ENCODE assay signal across 8 cellular contexts in the genomic region with DNA sequence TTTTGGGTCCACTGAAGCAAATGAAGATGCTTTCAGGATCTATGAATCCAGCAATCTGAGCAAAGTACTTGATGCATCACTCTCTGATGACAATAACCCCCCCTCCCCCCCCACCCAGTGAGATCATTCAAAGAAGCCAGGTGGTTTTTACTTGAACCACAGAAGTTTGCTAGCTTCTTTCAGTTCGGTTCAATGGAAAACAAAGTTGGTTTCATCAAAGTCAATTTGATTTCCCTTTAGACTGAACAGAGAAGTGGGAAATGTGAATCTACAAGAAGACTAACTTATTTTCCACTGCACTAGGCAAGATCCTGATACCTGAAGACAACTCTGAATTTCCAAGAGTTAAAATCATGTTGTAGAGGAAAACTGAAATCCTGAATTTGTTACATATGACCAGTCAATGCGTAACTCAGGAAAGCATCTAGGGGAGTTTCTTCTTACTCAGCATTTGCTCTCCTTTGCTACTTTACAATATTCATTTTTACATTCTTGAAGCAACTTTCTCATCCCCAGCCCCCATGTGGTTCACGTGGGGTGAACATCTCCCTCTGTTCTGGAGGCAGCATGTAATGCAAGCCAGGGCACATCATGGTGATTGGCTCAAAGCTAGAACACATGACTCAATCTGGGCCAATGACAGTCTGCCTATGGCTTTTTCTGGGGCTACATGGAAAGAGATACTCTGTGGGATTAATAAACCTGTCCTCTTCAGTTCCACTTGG.
DNase-seq lines count a peak whose midpoint lies in the region; ATAC-seq and TF ChIP-seq lines count a peak whose summit lies in the region.

No MANE protein-coding gene starts in this region.

- DNase-seq in SK-N-SH, result no peak
- DNase-seq in activated naive CD4-positive, alpha-beta T cell treated with anti-CD3 and anti-CD28 coated beads, Interleukin-2, amount 50 U/mL, for 16 hours, result peak; percentile 81
- DNase-seq in stimulated activated CD4-positive, alpha-beta T cell treated with anti-CD3 and anti-CD28 coated beads, Interleukin-1b, Interleukin-23, amount 100 ng/mL, for 48 hours, result peak; percentile 87
- no peak for DNase-seq in left ventricle myocardium inferior
- no peak for DNase-seq in SW480 (ENCODE audit: low spot score)
- DNase-seq in NCI-H226, result no peak

- whole genome bisulfite sequencing in SK-N-SH (ENCODE audit: low lambda C conversion rate), result 93% methylated on average over 3 of the region's 3 CpGs

- H3K4me2 ChIP-seq in SK-N-SH, result no peak overlapping the region
- H3K4me2 ChIP-seq in Loucy (ENCODE audit: low read depth, low read length, poor library complexity, severe bottlenecking), result peak overlapping the region; percentile 2

- POLR2A ChIA-PET in SK-N-SH (lab: Yijun Ruan, JAX), result no interaction called here

- TF ChIP-seq RAD21 in SK-N-SH (IDR thresholded peaks at IDR 0.05; ENCODE audit: low read length), result no peak

- H3F3A ChIP-seq in SK-N-SH (replicated peaks; ENCODE audit: insufficient read depth), result peaks cover 23% of the 10 kb centered on the region
- H3F3A ChIP-seq in Loucy (ENCODE audit: low read depth), result no peaks in the 10 kb centered on the region

- no peaks in the 10 kb centered on the region for H3K9me2 ChIP-seq in SK-N-SH
- no peaks in the 10 kb centered on the region for H3K9me2 ChIP-seq in Loucy (replicated peaks; ENCODE audit: low read depth, low read length)

- TF ChIP-seq CTCF in SK-N-SH (IDR thresholded peaks at IDR 0.05) (no peak), Loucy (conservative IDR thresholded peaks at IDR 0.05; ENCODE audit: low read length) (no peak), left ventricle myocardium inferior (IDR thresholded peaks at IDR 0.05; ENCODE audit: borderline replicate concordance) (no peak)

- H3K27me3 ChIP-seq in SK-N-SH (ENCODE audit: insufficient read depth) (no peaks in the 10 kb centered on the region), Loucy (ENCODE audit: insufficient read depth, low read length, poor library complexity, severe bottlenecking) (no peaks in the 10 kb centered on the region), left ventricle myocardium inferior (ENCODE audit: low read depth) (no peaks in the 10 kb centered on the region)

- no peak for ATAC-seq in SK-N-SH treated with all-trans-retinoic acid at 6 μM for 48 hours

- peaks cover 98% of the 10 kb centered on the region for H3K79me2 ChIP-seq in SK-N-SH (ENCODE audit: insufficient read depth)
- H3K79me2 ChIP-seq in Loucy (ENCODE audit: insufficient read depth, low read length), result peaks cover 31% of the 10 kb centered on the region; the same call in 1 of the 2 replicates

- H4K20me1 ChIP-seq in SK-N-SH (ENCODE audit: insufficient read depth) (no peaks in the 10 kb centered on the region), Loucy (ENCODE audit: insufficient read depth, low read length, poor library complexity, severe bottlenecking) (peaks cover 15% of the 10 kb centered on the region)

- H3K9me3 ChIP-seq in SK-N-SH, result no peaks in the 10 kb centered on the region
- H3K9me3 ChIP-seq in Loucy (ENCODE audit: insufficient read depth, low read depth, low read length), result peaks cover 3% of the 10 kb centered on the region; the same call in 1 of the 2 replicates
- H3K9me3 ChIP-seq in left ventricle myocardium inferior (replicated peaks), result no peaks in the 10 kb centered on the region

- no peak overlapping the region for H3K4me3 ChIP-seq in SK-N-SH (ENCODE audit: low read depth in 2 of 2, low read length in 1 of 2)
- no peak overlapping the region for H3K4me3 ChIP-seq in Loucy (ENCODE audit: low read length, poor library complexity, severe bottlenecking)
- H3K4me3 ChIP-seq in left ventricle myocardium inferior, result no peak overlapping the region

- CTCF ChIA-PET in SK-N-SH (lab: Yijun Ruan, JAX), result no interaction called here

- intact Hi-C loops in left ventricle myocardium inferior (cut with micrococcal nuclease), result no loop called here

- TF ChIP-seq EP300 in SK-N-SH (IDR thresholded peaks at IDR 0.05; ENCODE audit: borderline replicate concordance in 1 of 2, low read depth in 1 of 2, low read length in 1 of 2), result no peak

- H3K36me3 ChIP-seq in SK-N-SH (replicated peaks in 1 of 2; ENCODE audit: control insufficient read depth in 1 of 2, insufficient read depth in 2 of 2, low read length in 1 of 2) (peaks cover 4 to 43% of the 10 kb centered on the region in 2 experiments), Loucy (ENCODE audit: insufficient read depth, low read length) (peaks cover 35% of the 10 kb centered on the region; the same call in 1 of the 2 replicates), left ventricle myocardium inferior (peaks cover 16% of the 10 kb centered on the region)

- H2AFZ ChIP-seq in SK-N-SH (ENCODE audit: low read depth) (no peak overlapping the region), Loucy (ENCODE audit: low read length) (no peak overlapping the region)

- peak overlapping the region in 1 of 2 experiments; percentile 17; a peak in 1 of 4 replicates for H3K27ac ChIP-seq in SK-N-SH (ENCODE audit: low read depth in 2 of 2, low read length in 1 of 2)
- no peak overlapping the region for H3K27ac ChIP-seq in left ventricle myocardium inferior (replicated peaks)

- H3K4me1 ChIP-seq in SK-N-SH (ENCODE audit: control insufficient read depth in 1 of 2, insufficient read depth in 2 of 2, low read depth in 1 of 2, low read length in 1 of 2) (no peaks in the 10 kb centered on the region; a peak in 1 of 4 replicates), Loucy (ENCODE audit: insufficient read depth, low read length, poor library complexity, severe bottlenecking) (peaks cover 21% of the 10 kb centered on the region), left ventricle myocardium inferior (peaks cover 42% of the 10 kb centered on the region)

- H3K9ac ChIP-seq in SK-N-SH (no peak overlapping the region), Loucy (ENCODE audit: low read depth, low read length, poor library complexity, severe bottlenecking) (no peak overlapping the region)

TF ChIP-seq in SK-N-SH, 30 proteins besides CTCF, POLR2A, EP300 and RAD21:
- TF ChIP-seq JUND (IDR thresholded peaks at IDR 0.05), result no peak
- TF ChIP-seq, protein P1, sequence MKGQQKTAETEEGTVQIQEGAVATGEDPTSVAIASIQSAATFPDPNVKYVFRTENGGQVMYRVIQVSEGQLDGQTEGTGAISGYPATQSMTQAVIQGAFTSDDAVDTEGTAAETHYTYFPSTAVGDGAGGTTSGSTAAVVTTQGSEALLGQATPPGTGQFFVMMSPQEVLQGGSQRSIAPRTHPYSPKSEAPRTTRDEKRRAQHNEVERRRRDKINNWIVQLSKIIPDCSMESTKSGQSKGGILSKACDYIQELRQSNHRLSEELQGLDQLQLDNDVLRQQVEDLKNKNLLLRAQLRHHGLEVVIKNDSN (IDR thresholded peaks at IDR 0.05; ENCODE audit: borderline replicate concordance, low read depth), result peak; percentile 28; the same call in 1 of the 2 replicates
- no peak for TF ChIP-seq CHD2 (IDR thresholded peaks at IDR 0.05; ENCODE audit: low read length, partially characterized antibody)

TF ChIP-seq in SK-N-SH treated with all-trans-retinoic acid at 6 μM for 48 hours, 23 proteins besides CTCF, POLR2A, EP300 and RAD21:
- no peak for TF ChIP-seq ISL1 (CRISPR knock-in tag; IDR thresholded peaks at IDR 0.05)
- no peak for TF ChIP-seq ZC3H10 (CRISPR knock-in tag; IDR thresholded peaks at IDR 0.05)
- TF ChIP-seq, protein P2, sequence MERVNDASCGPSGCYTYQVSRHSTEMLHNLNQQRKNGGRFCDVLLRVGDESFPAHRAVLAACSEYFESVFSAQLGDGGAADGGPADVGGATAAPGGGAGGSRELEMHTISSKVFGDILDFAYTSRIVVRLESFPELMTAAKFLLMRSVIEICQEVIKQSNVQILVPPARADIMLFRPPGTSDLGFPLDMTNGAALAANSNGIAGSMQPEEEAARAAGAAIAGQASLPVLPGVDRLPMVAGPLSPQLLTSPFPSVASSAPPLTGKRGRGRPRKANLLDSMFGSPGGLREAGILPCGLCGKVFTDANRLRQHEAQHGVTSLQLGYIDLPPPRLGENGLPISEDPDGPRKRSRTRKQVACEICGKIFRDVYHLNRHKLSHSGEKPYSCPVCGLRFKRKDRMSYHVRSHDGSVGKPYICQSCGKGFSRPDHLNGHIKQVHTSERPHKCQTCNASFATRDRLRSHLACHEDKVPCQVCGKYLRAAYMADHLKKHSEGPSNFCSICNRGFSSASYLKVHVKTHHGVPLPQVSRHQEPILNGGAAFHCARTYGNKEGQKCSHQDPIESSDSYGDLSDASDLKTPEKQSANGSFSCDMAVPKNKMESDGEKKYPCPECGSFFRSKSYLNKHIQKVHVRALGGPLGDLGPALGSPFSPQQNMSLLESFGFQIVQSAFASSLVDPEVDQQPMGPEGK (CRISPR knock-in tag; IDR thresholded peaks at IDR 0.05; ENCODE audit: borderline replicate concordance), result no peak
- no peak for TF ChIP-seq ARNTL (CRISPR knock-in tag; IDR thresholded peaks at IDR 0.05; ENCODE audit: borderline replicate concordance, low read depth)
- no peak for TF ChIP-seq ZNF70 (CRISPR knock-in tag; IDR thresholded peaks at IDR 0.05)
- no peak for TF ChIP-seq PPARA (CRISPR knock-in tag; IDR thresholded peaks at IDR 0.05; ENCODE audit: borderline replicate concordance)
- no peak for TF ChIP-seq ZNF565 (CRISPR knock-in tag; conservative IDR thresholded peaks at IDR 0.05; ENCODE audit: low read depth)
- no peak for TF ChIP-seq BACH2 (CRISPR knock-in tag; IDR thresholded peaks at IDR 0.05; ENCODE audit: borderline replicate concordance)
- TF ChIP-seq SNAI2 (CRISPR knock-in tag; IDR thresholded peaks at IDR 0.05), result no peak
TF ChIP-seq in SK-N-SH treated with all-trans-retinoic acid at 6 μM for 48 hours: peak in this region for 0.

Comparison
In these comparisons a context has a peak if more than half of its experiments do, and no peak if none do; other contexts are left out.
1. DNase-seq: peak in activated naive CD4-positive, alpha-beta T cell treated with anti-CD3 and anti-CD28 coated beads, Interleukin-2, amount 50 U/mL, for 16 hours (single experiment) and stimulated activated CD4-positive, alpha-beta T cell treated with anti-CD3 and anti-CD28 coated beads, Interleukin-1b, Interleukin-23, amount 100 ng/mL, for 48 hours (single experiment); none in SK-N-SH (single experiment), left ventricle myocardium inferior (single experiment), SW480 (single experiment) and NCI-H226 (single experiment).